In genomic region chr11:118705111-118705741, GRCh38 we compare ENCODE assay signal across 11 cellular contexts. TPM values are rescaled to one million over a fixed set of nuclear protein-coding genes. Genes with fewer than 3 reads are reported as not detected.
DNase-seq lines count a peak whose midpoint lies in the region; ATAC-seq and TF ChIP-seq lines count a peak whose summit lies in the region.
"Had no signal": no experiment of that assay in that cellular context is flagged by ENCODE, and none has a peak within 500 bp of the region (broad histone marks: within the 10 kb centered on the region; RNA-seq: fewer than 3 reads in every experiment).

No MANE protein-coding gene starts in this region.

- H3K4me3 Mint-ChIP-seq in activated CD4-positive, alpha-beta memory T cell treated with anti-CD3 and anti-CD28 coated beads, Interleukin-2, amount 10 ng/mL, durations not matched to agents 7 days and 5 days = no peak overlapping the region
- H3K4me3 Mint-ChIP-seq in immature natural killer cell = peak overlapping the region; percentile 48 to 79 (median 72)

- H3K27ac ChIP-seq in HL-60 (replicated peaks) = no peak overlapping the region

- POLR2A ChIA-PET in activated CD4-positive, alpha-beta memory T cell treated with anti-CD3 and anti-CD28 coated beads, Interleukin-2, amount 10 ng/mL, durations not matched to agents 7 days and 5 days (lab: Charles Lee) = interaction anchor here (0.8 to 1.6 kb wide), 5 partner anchors 11 to 85 kb away, joined by 3 to 12 read pairs (median 3); no protein-coding TSS in a partner anchor

- peak overlapping the region; percentile 62 for H3K27ac Mint-ChIP-seq in activated CD4-positive, alpha-beta memory T cell treated with anti-CD3 and anti-CD28 coated beads, Interleukin-2, amount 10 ng/mL, durations not matched to agents 7 days and 5 days
- peak overlapping the region; percentile 80 to 91 (median 88) for H3K27ac Mint-ChIP-seq in immature natural killer cell

- TF ChIP-seq POLR2A in GM18505 (IDR thresholded peaks at IDR 0.05; ENCODE audit: borderline replicate concordance, extremely low read depth, insufficient read depth, insufficient read length) = no peak

- DNase-seq in AG20443 (ENCODE audit: low spot score) = peak; percentile 3
- peak; percentile 43 to 76 for DNase-seq in HL-60 (ENCODE audit: low read depth in 1 of 2, low spot score in 1 of 2)
- peak; percentile 59 for DNase-seq in activated CD4-positive, alpha-beta memory T cell treated with anti-CD3 and anti-CD28 coated beads, Interleukin-2, amount 10 ng/mL, durations not matched to agents 7 days and 5 days
- peak; percentile 72 to 78 (median 74) for DNase-seq in immature natural killer cell
- DNase-seq in DMS79 (lab: John Stamatoyannopoulos, UW) = no peak
- DNase-seq in DMS53 (lab: John Stamatoyannopoulos, UW) = no peak
- DNase-seq: NCI-H1436 had no signal

- peaks cover 3% of the 10 kb centered on the region for H3K9me3 Mint-ChIP-seq in activated CD4-positive, alpha-beta memory T cell treated with anti-CD3 and anti-CD28 coated beads, Interleukin-2, amount 10 ng/mL, durations not matched to agents 7 days and 5 days
- no peaks in the 10 kb centered on the region for H3K9me3 Mint-ChIP-seq in immature natural killer cell

- no peak for ATAC-seq in HG03097 (IDR thresholded peaks at IDR 0.05; ENCODE audit: low FRiP score, unreplicated experiment)
- ATAC-seq in GM18505 (IDR thresholded peaks at IDR 0.05; ENCODE audit: unreplicated experiment) = no peak

- H3K27me3 Mint-ChIP-seq in activated CD4-positive, alpha-beta memory T cell treated with anti-CD3 and anti-CD28 coated beads, Interleukin-2, amount 10 ng/mL, durations not matched to agents 7 days and 5 days = peaks cover 11% of the 10 kb centered on the region
- H3K27me3 Mint-ChIP-seq in immature natural killer cell (ENCODE audit: low read depth in 3 of 3) = peaks cover 7 to 9% (median 8%) of the 10 kb centered on the region in 3 donors

- peaks cover 20% of the 10 kb centered on the region for H3K4me1 Mint-ChIP-seq in activated CD4-positive, alpha-beta memory T cell treated with anti-CD3 and anti-CD28 coated beads, Interleukin-2, amount 10 ng/mL, durations not matched to agents 7 days and 5 days
- H3K4me1 Mint-ChIP-seq in immature natural killer cell = peaks cover 37 to 44% of the 10 kb centered on the region in 2 donors

- CTCF ChIA-PET in activated CD4-positive, alpha-beta memory T cell treated with anti-CD3 and anti-CD28 coated beads, Interleukin-2, amount 10 ng/mL, durations not matched to agents 7 days and 5 days (lab: Charles Lee) = interaction anchor here (0.6 to 2.0 kb wide), 5 partner anchors 12 to 422 kb away, joined by 3 to 10 read pairs (median 4); no protein-coding TSS in a partner anchor

- TF ChIP-seq CTCF in HL-60 (IDR thresholded peaks at IDR 0.05; ENCODE audit: insufficient read depth, low read length) = no peak

- no peaks in the 10 kb centered on the region for H3K27me3 ChIP-seq in HL-60 (ENCODE audit: insufficient read depth, poor library complexity, severe bottlenecking)

- H3K4me3 ChIP-seq in HL-60 (replicated peaks; ENCODE audit: insufficient read depth, low read length) = no peak overlapping the region

- peaks cover 3% of the 10 kb centered on the region for H3K36me3 Mint-ChIP-seq in activated CD4-positive, alpha-beta memory T cell treated with anti-CD3 and anti-CD28 coated beads, Interleukin-2, amount 10 ng/mL, durations not matched to agents 7 days and 5 days (ENCODE audit: low read depth)
- peaks cover 0 to 3% (median 3%) of the 10 kb centered on the region in 3 donors for H3K36me3 Mint-ChIP-seq in immature natural killer cell

RNA-seq across cellular contexts. Expression of gene TREH, which starts 25.8 kb away (rescaled TPM):
- not detected for total RNA-seq in activated CD4-positive, alpha-beta memory T cell treated with anti-CD3 and anti-CD28 coated beads, Interleukin-2, amount 10 ng/mL, durations not matched to agents 7 days and 5 days
- polyA plus RNA-seq in immature natural killer cell = not detected
- total RNA-seq: activated CD8-positive, alpha-beta memory T cell treated with anti-CD3 and anti-CD28 coated beads for 36 hours; renal cortical epithelial cell had no signal

Comparison
In these comparisons a context has a peak if more than half of its experiments do, and no peak if none do; other contexts are left out.
1. DNase-seq: peak in AG20443 (single experiment), HL-60 (2 of 2), activated CD4-positive, alpha-beta memory T cell treated with anti-CD3 and anti-CD28 coated beads, Interleukin-2, amount 10 ng/mL, durations not matched to agents 7 days and 5 days (single experiment) and immature natural killer cell (3 of 3); none in DMS79 (single experiment) and DMS53 (single experiment).